In the genomic region with DNA sequence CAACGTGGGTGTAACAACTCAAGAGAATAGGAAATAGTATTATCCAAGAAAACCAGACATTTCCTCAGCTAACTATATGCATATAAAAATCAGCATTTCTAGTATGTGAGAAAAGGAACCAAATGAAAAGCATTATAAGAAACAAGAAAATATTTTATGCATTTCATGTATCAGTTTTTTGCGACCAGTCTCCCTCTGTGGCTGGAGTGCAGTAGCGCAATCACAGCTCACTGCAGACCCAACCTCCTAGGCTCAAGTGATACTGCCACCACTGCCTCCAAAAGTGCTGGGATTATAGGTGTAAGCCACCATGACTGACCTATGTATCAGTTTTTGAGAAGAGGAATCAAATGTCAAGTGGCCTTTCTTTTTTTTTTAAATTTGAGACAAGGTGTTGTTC, we compare ENCODE assay signal across 25 cellular contexts. TPM values are rescaled to one million over a fixed set of nuclear protein-coding genes. Genes with fewer than 3 reads are reported as not detected.
DNase-seq lines count a peak whose midpoint lies in the region; ATAC-seq and TF ChIP-seq lines count a peak whose summit lies in the region.
"Had no signal": no experiment of that assay in that cellular context is flagged by ENCODE, and none has a peak within 500 bp of the region (broad histone marks: within the 10 kb centered on the region; RNA-seq: fewer than 3 reads in every experiment).

No MANE protein-coding gene starts in this region.

- no peaks in the 10 kb centered on the region for H3K9me3 ChIP-seq in mammary epithelial cell (replicated peaks; ENCODE audit: insufficient read depth, low read length)
- H3K9me3 ChIP-seq: lower lobe of right lung, MG63, tibial artery had no signal

- H4K20me1 ChIP-seq in mammary epithelial cell (ENCODE audit: insufficient read depth, low read length) = no peaks in the 10 kb centered on the region

- BruUV-seq in MCF 10A (replicated peaks; lab: Mats Ljungman, UMichigan) (no TSS peak), mammary epithelial cell (replicated peaks; lab: Mats Ljungman, UMichigan) (no TSS peak)

- TF ChIP-seq CTCF in MCF 10A (IDR thresholded peaks at IDR 0.05; ENCODE audit: unreplicated experiment) (no peak), mammary epithelial cell (conservative IDR thresholded peaks at IDR 0.05 in 1 of 2, IDR thresholded peaks at IDR 0.05 in 1 of 2; ENCODE audit: extremely low read depth in 1 of 2, insufficient read depth in 1 of 2, low read depth in 1 of 2, low read length in 2 of 2) (no peak), choroid plexus epithelial cell (conservative IDR thresholded peaks at IDR 0.05; ENCODE audit: low read depth, low read length) (peak; percentile 42)

- no peaks in the 10 kb centered on the region for H3K9me3 Mint-ChIP-seq in MCF 10A (ENCODE audit: unreplicated experiment)
- H3K9me3 Mint-ChIP-seq: brain; natural killer cell treated with Interleukin-12 subunit alpha and Interleukin-12 subunit beta and Interleukin-15 and Interleukin-18, amount 100 ng/mL, for 72 hours had no signal

- H2AFZ ChIP-seq in mammary epithelial cell (ENCODE audit: low read depth, low read length) = no peak overlapping the region

- peaks cover 3% of the 10 kb centered on the region for H3K4me1 ChIP-seq in mammary epithelial cell (ENCODE audit: insufficient read depth, low read length)
- H3K4me1 ChIP-seq: lower lobe of right lung had no signal

- DNase-seq in MCF 10A (ENCODE audit: unreplicated experiment) (no peak), mammary epithelial cell (no peak), choroid plexus epithelial cell (ENCODE audit: low read depth) (no peak), iris pigment epithelial cell (ENCODE audit: low read depth) (peak; percentile 8)
- DNase-seq in activated effector memory CD4-positive, alpha-beta T cell treated with Interleukin-2 at 50 U/mL for 16 hours = no peak
- DNase-seq in stimulated activated naive CD4-positive, alpha-beta T cell treated with Interleukin-2 at 50 U/mL for 16 hours (lab: John Stamatoyannopoulos, UW) = no peak
- DNase-seq: activated gamma-delta T cell; activated T-cell treated with anti-CD3 and anti-CD28 coated beads, Interleukin-2, amount 50 U/mL, for 1 hour; cortex of kidney; GDM1; lower lobe of right lung; MG63; NCI-H2029; NCI-H526 treated with DMSO at 0.1 percent for 48 hours; stimulated activated CD4-positive, alpha-beta T cell treated with anti-CD3 and anti-CD28 coated beads, Interleukin-1b, Interleukin-23, amount 100 ng/mL, for 48 hours; stimulated activated CD8-positive, alpha-beta memory T cell treated with anti-CD3 and anti-CD28 coated beads, Interleukin-4, amount 100 ng/mL, for 48 hours; T-helper 1 cell; tibial artery had no signal

- CTCF ChIA-PET in MCF 10A (lab: Yijun Ruan, JAX) = interaction anchor here (0.7 to 2.1 kb wide), 5 partner anchors 9 to 85 kb away, joined by 3 to 6 read pairs (median 4); no protein-coding TSS in a partner anchor
- CTCF ChIA-PET in mammary epithelial cell (lab: Charles Lee; ENCODE audit: low non-redundant PET) = no interaction called here

- POLR2A ChIA-PET in MCF 10A (lab: Yijun Ruan, JAX) = interaction anchor here (0.7 to 8.6 kb wide), 3 partner anchors 11 to 1571 kb away, joined by 3 to 45 read pairs (median 4); no protein-coding TSS in a partner anchor

- ATAC-seq in SK-N-SH treated with all-trans-retinoic acid at 6 μM for 48 hours (0 out of 3 replicates have a peak, but pooled peaks have one; percentile 34), HG03521 (IDR thresholded peaks at IDR 0.05; ENCODE audit: unreplicated experiment) (no peak)
- ATAC-seq: lower lobe of right lung; natural killer cell treated with Interleukin-12 subunit alpha and Interleukin-12 subunit beta and Interleukin-15 and Interleukin-18, amount 100 ng/mL, for 72 hours; Panc1 had no signal

- H3K27ac ChIP-seq in mammary epithelial cell (ENCODE audit: insufficient read depth, low read depth, low read length) = no peak overlapping the region
- H3K27ac ChIP-seq: lower lobe of right lung, tibial artery had no signal

- no peak overlapping the region for H3K4me3 ChIP-seq in mammary epithelial cell (replicated peaks in 1 of 3; ENCODE audit: insufficient read depth in 1 of 3, low read depth in 2 of 3, low read length in 3 of 3)
- H3K4me3 ChIP-seq in choroid plexus epithelial cell (ENCODE audit: low read depth, low read length) = no peak overlapping the region
- H3K4me3 ChIP-seq: lower lobe of right lung, MG63, smooth muscle cell, tibial artery had no signal

- 72% methylated on average over 3 of the region's 3 CpGs for WGBS in mammary epithelial cell (ENCODE audit: low coverage, missing lambda C conversion rate)

- H3K4me2 ChIP-seq in mammary epithelial cell (ENCODE audit: insufficient read depth, low read depth, low read length) = no peak overlapping the region
- H3K4me2 ChIP-seq: smooth muscle cell had no signal

- peaks cover 9% of the 10 kb centered on the region for H3K4me1 Mint-ChIP-seq in MCF 10A (ENCODE audit: insufficient read depth, unreplicated experiment)
- H3K4me1 Mint-ChIP-seq: B cell had no signal

- in situ Hi-C loops in mammary epithelial cell (cut with MboI; ENCODE audit: low sequenced_read_pairs in 2 of 2) = no loop called here

- no peak overlapping the region for H3K9ac ChIP-seq in mammary epithelial cell (ENCODE audit: insufficient read depth, low read length)

- H3K36me3 ChIP-seq in mammary epithelial cell (ENCODE audit: insufficient read depth, low read length) = peaks cover 38% of the 10 kb centered on the region
- H3K36me3 ChIP-seq: lower lobe of right lung had no signal

- peaks cover 77% of the 10 kb centered on the region for H3K36me3 Mint-ChIP-seq in MCF 10A (ENCODE audit: insufficient read depth, unreplicated experiment)

- H3K79me2 ChIP-seq in mammary epithelial cell (ENCODE audit: insufficient read depth, low read length) = peaks cover 87% of the 10 kb centered on the region

- intact Hi-C loops in MCF 10A (cut with micrococcal nuclease) (no loop called here), mammary epithelial cell (cut with micrococcal nuclease) (no loop called here)

- dilution Hi-C loops in mammary epithelial cell (cut with HindIII; ENCODE audit: low sequenced_read_pairs) = no loop called here

- H3K27me3 ChIP-seq in mammary epithelial cell (ENCODE audit: insufficient read depth, low read length) = no peaks in the 10 kb centered on the region
- H3K27me3 ChIP-seq: MG63, tibial artery had no signal

- no peak overlapping the region for H3K4me3 Mint-ChIP-seq in MCF 10A (ENCODE audit: unreplicated experiment)
- H3K4me3 Mint-ChIP-seq: B cell; brain; natural killer cell treated with Interleukin-12 subunit alpha and Interleukin-12 subunit beta and Interleukin-15 and Interleukin-18, amount 100 ng/mL, for 72 hours had no signal

- H3K27ac Mint-ChIP-seq in MCF 10A (ENCODE audit: low read depth, unreplicated experiment) = peak overlapping the region; percentile 36
- H3K27ac Mint-ChIP-seq: B cell; natural killer cell treated with Interleukin-12 subunit alpha and Interleukin-12 subunit beta and Interleukin-15 and Interleukin-18, amount 100 ng/mL, for 72 hours had no signal

- H3K27me3 Mint-ChIP-seq in MCF 10A (ENCODE audit: insufficient read depth, unreplicated experiment) = no peaks in the 10 kb centered on the region
- H3K27me3 Mint-ChIP-seq: B cell; brain; natural killer cell treated with Interleukin-12 subunit alpha and Interleukin-12 subunit beta and Interleukin-15 and Interleukin-18, amount 100 ng/mL, for 72 hours had no signal

TF ChIP-seq in SK-N-SH treated with all-trans-retinoic acid at 6 μM for 48 hours, 23 proteins besides CTCF, POLR2A, EP300 and RAD21 (continues in another document):
- TF ChIP-seq, protein P1, sequence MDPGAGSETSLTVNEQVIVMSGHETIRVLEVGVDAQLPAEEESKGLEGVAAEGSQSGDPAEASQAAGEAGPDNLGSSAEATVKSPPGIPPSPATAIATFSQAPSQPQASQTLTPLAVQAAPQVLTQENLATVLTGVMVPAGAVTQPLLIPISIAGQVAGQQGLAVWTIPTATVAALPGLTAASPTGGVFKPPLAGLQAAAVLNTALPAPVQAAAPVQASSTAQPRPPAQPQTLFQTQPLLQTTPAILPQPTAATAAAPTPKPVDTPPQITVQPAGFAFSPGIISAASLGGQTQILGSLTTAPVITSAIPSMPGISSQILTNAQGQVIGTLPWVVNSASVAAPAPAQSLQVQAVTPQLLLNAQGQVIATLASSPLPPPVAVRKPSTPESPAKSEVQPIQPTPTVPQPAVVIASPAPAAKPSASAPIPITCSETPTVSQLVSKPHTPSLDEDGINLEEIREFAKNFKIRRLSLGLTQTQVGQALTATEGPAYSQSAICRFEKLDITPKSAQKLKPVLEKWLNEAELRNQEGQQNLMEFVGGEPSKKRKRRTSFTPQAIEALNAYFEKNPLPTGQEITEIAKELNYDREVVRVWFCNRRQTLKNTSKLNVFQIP (CRISPR knock-in tag; IDR thresholded peaks at IDR 0.05; ENCODE audit: borderline replicate concordance, low read depth) = no peak
- no peak for TF ChIP-seq BACH2 (CRISPR knock-in tag; IDR thresholded peaks at IDR 0.05; ENCODE audit: borderline replicate concordance)
- TF ChIP-seq, protein P2, sequence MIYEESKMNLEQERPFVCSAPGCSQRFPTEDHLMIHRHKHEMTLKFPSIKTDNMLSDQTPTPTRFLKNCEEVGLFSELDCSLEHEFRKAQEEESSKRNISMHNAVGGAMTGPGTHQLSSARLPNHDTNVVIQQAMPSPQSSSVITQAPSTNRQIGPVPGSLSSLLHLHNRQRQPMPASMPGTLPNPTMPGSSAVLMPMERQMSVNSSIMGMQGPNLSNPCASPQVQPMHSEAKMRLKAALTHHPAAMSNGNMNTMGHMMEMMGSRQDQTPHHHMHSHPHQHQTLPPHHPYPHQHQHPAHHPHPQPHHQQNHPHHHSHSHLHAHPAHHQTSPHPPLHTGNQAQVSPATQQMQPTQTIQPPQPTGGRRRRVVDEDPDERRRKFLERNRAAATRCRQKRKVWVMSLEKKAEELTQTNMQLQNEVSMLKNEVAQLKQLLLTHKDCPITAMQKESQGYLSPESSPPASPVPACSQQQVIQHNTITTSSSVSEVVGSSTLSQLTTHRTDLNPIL (CRISPR knock-in tag; IDR thresholded peaks at IDR 0.05; ENCODE audit: low read depth) = no peak
- TF ChIP-seq ZC3H10 (CRISPR knock-in tag; IDR thresholded peaks at IDR 0.05) = no peak
- no peak for TF ChIP-seq ARNTL (CRISPR knock-in tag; IDR thresholded peaks at IDR 0.05; ENCODE audit: borderline replicate concordance, low read depth)
- TF ChIP-seq TOX (CRISPR knock-in tag; IDR thresholded peaks at IDR 0.05; ENCODE audit: borderline replicate concordance) = no peak
- no peak for TF ChIP-seq ZNF70 (CRISPR knock-in tag; IDR thresholded peaks at IDR 0.05)
- TF ChIP-seq CSDC2 (CRISPR knock-in tag; IDR thresholded peaks at IDR 0.05) = no peak
- no peak for TF ChIP-seq ESRRG (CRISPR knock-in tag; IDR thresholded peaks at IDR 0.05)
- no peak for TF ChIP-seq ZNF565 (CRISPR knock-in tag; conservative IDR thresholded peaks at IDR 0.05; ENCODE audit: low read depth)
- no peak for TF ChIP-seq ZFP30 (CRISPR knock-in tag; IDR thresholded peaks at IDR 0.05)

RNA-seq across cellular contexts. Expression of a gene that starts 31.0 kb away (rescaled TPM):
- 142 and 148 TPM in 2 replicates for total RNA-seq in MCF 10A (2022)
- 100 to 1,000 TPM; 167 to 239 TPM for total RNA-seq in mammary epithelial cell
- polyA plus RNA-seq in mammary epithelial cell = 186 TPM
- 497 TPM for polyA minus RNA-seq in mammary epithelial cell
